ENCODE assay signal across 9 cellular contexts in genomic region chr2:191846787-191847620, GRCh38. TPM values are rescaled to one million over a fixed set of nuclear protein-coding genes. Genes with fewer than 3 reads are reported as not detected.
DNase-seq lines count a peak whose midpoint lies in the region; ATAC-seq, FAIRE-seq and TF ChIP-seq lines count a peak whose summit lies in the region.
"Had no signal": no experiment of that assay in that cellular context is flagged by ENCODE, and none has a peak within 500 bp of the region (broad histone marks: within the 10 kb centered on the region; RNA-seq: fewer than 3 reads in every experiment).

CAVIN2 (minus strand) TSS chr2:191847088; CDS start chr2:191846925, 163 bp downstream.

- 0 out of 2 replicates have a peak, but pooled peaks have one; percentile 17 for ATAC-seq in HCT116
- peak; percentile 89 for ATAC-seq in left ventricle myocardium superior

- 24 to 36% (median 29%) methylated on average over 16 of the region's 16 CpGs for WGBS in small intestine, 3 donors

- no peak for TF ChIP-seq POLR2A in HCT116 (IDR thresholded peaks at IDR 0.05; ENCODE audit: borderline replicate concordance, extremely low read depth, insufficient read depth, insufficient read length)

- H3K4me2 ChIP-seq in HCT116 (ENCODE audit: low read length), result no peak within 1 kb of the TSS

- H3K27ac Mint-ChIP-seq in activated CD4-positive, alpha-beta T cell treated with anti-CD3 and anti-CD28 coated beads, Interleukin-2, amount 10 ng/mL, durations not matched to agents 24 days and 14 days, result no peak within 1 kb of the TSS

- TF ChIP-seq RAD21 in HCT116 (IDR thresholded peaks at IDR 0.05; ENCODE audit: low read depth), result no peak

- RAD21 ChIA-PET in HCT116 (lab: Charles Lee; ENCODE audit: low non-redundant PET in 1 of 2, low total read pairs in 2 of 2, uncharacterized antibody in 2 of 2, unreplicated experiment in 2 of 2), result no interaction called here

- peak; percentile 59 for DNase-seq in AG09319 (ENCODE audit: extremely low read depth, low read depth)
- DNase-seq in HCT116 (ENCODE audit: low read depth, low spot score), result no peak
- peak; percentile 87 for DNase-seq in adipocyte (ENCODE audit: low read depth)
- DNase-seq in left ventricle myocardium superior, result peak; percentile 71
- peak; percentile 27 for DNase-seq in small intestine
- no peak for DNase-seq in activated CD4-positive, alpha-beta T cell treated with anti-CD3 and anti-CD28 coated beads, Interleukin-2, amount 10 ng/mL, durations not matched to agents 24 days and 14 days
- DNase-seq in NCI-H1048 (lab: John Stamatoyannopoulos, UW), result no peak
- no peak for DNase-seq in KG1 (lab: John Stamatoyannopoulos, UW)
- DNase-seq: activated T-cell treated with anti-CD3 and anti-CD28 coated beads, Interleukin-2, amount 50 U/mL, for 4 hours had no signal

- CTCF ChIA-PET in HCT116 (lab: Charles Lee), result interaction anchor here (1.2 to 1.8 kb wide), 4 partner anchors 22 to 315 kb away, joined by 3 to 4 read pairs (median 4); no protein-coding TSS in a partner anchor

- no peaks in the 10 kb centered on the region for H3K79me2 ChIP-seq in HCT116 (ENCODE audit: insufficient read depth, low read length)

- TF ChIP-seq CTCF in AG09319 (IDR thresholded peaks at IDR 0.05; ENCODE audit: low read depth, low read length) (no peak; the same call in none of the 2 replicates), HCT116 (IDR thresholded peaks at IDR 0.05 in 2 of 3, conservative IDR thresholded peaks at IDR 0.05 in 1 of 3; ENCODE audit: borderline replicate concordance in 1 of 3, insufficient read depth in 1 of 3, low read depth in 2 of 3, low read length in 2 of 3) (no peak)

- intact Hi-C loops in HCT116 (cut with micrococcal nuclease) (no loop called here), left ventricle myocardium superior (cut with micrococcal nuclease) (no loop called here)
- intact Hi-C loops in activated CD4-positive, alpha-beta T cell treated with anti-CD3 and anti-CD28 coated beads, Interleukin-2, amount 10 ng/mL, durations not matched to agents 24 days and 14 days (cut with micrococcal nuclease), result no loop called here

- no peaks in the 10 kb centered on the region for H3K9me2 ChIP-seq in HCT116 (ENCODE audit: insufficient read depth)

- no peak for FAIRE-seq in small intestine (lab: Jason Lieb, UNC)

- POLR2A ChIA-PET in HCT116 (lab: Charles Lee), result no interaction called here

- H3K36me3 Mint-ChIP-seq in activated CD4-positive, alpha-beta T cell treated with anti-CD3 and anti-CD28 coated beads, Interleukin-2, amount 10 ng/mL, durations not matched to agents 24 days and 14 days (ENCODE audit: low read depth), result no peaks in the 10 kb centered on the region

- no peaks in the 10 kb centered on the region for H3K4me1 Mint-ChIP-seq in activated CD4-positive, alpha-beta T cell treated with anti-CD3 and anti-CD28 coated beads, Interleukin-2, amount 10 ng/mL, durations not matched to agents 24 days and 14 days

- H3K27me3 ChIP-seq in HCT116 (ENCODE audit: insufficient read depth, low read length), result no peaks in the 10 kb centered on the region
- no peaks in the 10 kb centered on the region for H3K27me3 ChIP-seq in adipocyte (replicated peaks; ENCODE audit: control insufficient read depth, insufficient read depth, low read length)
- no peaks in the 10 kb centered on the region for H3K27me3 ChIP-seq in small intestine (ENCODE audit: control insufficient read depth in 2 of 2, insufficient read depth in 2 of 2, low read length in 2 of 2)

- no peaks in the 10 kb centered on the region for H3K9me3 Mint-ChIP-seq in activated CD4-positive, alpha-beta T cell treated with anti-CD3 and anti-CD28 coated beads, Interleukin-2, amount 10 ng/mL, durations not matched to agents 24 days and 14 days
- H3K9me3 Mint-ChIP-seq: activated T-cell treated with anti-CD3 and anti-CD28 coated beads, Interleukin-2, amount 50 U/mL, for 4 hours had no signal

- H3K4me3 Mint-ChIP-seq in activated CD4-positive, alpha-beta T cell treated with anti-CD3 and anti-CD28 coated beads, Interleukin-2, amount 10 ng/mL, durations not matched to agents 24 days and 14 days, result no peak within 1 kb of the TSS
- H3K4me3 Mint-ChIP-seq: activated T-cell treated with anti-CD3 and anti-CD28 coated beads, Interleukin-2, amount 50 U/mL, for 4 hours had no signal

- H3K27ac ChIP-seq in HCT116 (ENCODE audit: low read depth, low read length) (no peak within 1 kb of the TSS), small intestine (ENCODE audit: low read depth in 1 of 2, low read length in 1 of 2) (peak within 1 kb of the TSS in 1 of 2 donors; percentile 86)

- H3K36me3 ChIP-seq in HCT116 (ENCODE audit: control insufficient read depth in 1 of 2, insufficient read depth in 2 of 2, low read length in 2 of 2) (no peaks in the 10 kb centered on the region), adipocyte (ENCODE audit: control insufficient read depth, insufficient read depth, low read length, severe bottlenecking) (no peaks in the 10 kb centered on the region), small intestine (ENCODE audit: control insufficient read depth in 2 of 2, insufficient read depth in 2 of 2, low read length in 2 of 2) (no peaks in the 10 kb centered on the region)

- no peak within 1 kb of the TSS for H3K9ac ChIP-seq in HCT116 (ENCODE audit: low read length)
- H3K9ac ChIP-seq in adipocyte (ENCODE audit: low read length), result peak within 1 kb of the TSS; percentile 60

- H2AFZ ChIP-seq in HCT116 (ENCODE audit: low read depth, low read length, poor library complexity, severe bottlenecking), result no peak within 1 kb of the TSS

- no TSS peak for BruUV-seq in HCT116 (replicated peaks; lab: Mats Ljungman, UMichigan)

- H3K4me1 ChIP-seq in HCT116 (ENCODE audit: control insufficient read depth in 1 of 2, insufficient read depth in 2 of 2, low read length in 2 of 2) (peaks cover 0 to 5% of the 10 kb centered on the region in 2 experiments; a peak in 1 of 4 replicates), adipocyte (ENCODE audit: control insufficient read depth, insufficient read depth, low read length) (peaks cover 40% of the 10 kb centered on the region), small intestine (ENCODE audit: control insufficient read depth in 2 of 2, insufficient read depth in 1 of 2, low read depth in 1 of 2, low read length in 1 of 2) (no peaks in the 10 kb centered on the region)

- no peaks in the 10 kb centered on the region for H4K20me1 ChIP-seq in HCT116 (ENCODE audit: insufficient read depth)

- H3K4me3 ChIP-seq in HCT116 (replicated peaks in 1 of 2; ENCODE audit: low read depth in 1 of 2, low read length in 2 of 2) (no peak within 1 kb of the TSS), adipocyte (ENCODE audit: low read length) (peak within 1 kb of the TSS; percentile 71), small intestine (ENCODE audit: low read depth in 1 of 2, low read length in 2 of 2) (peak within 1 kb of the TSS in 1 of 2 donors; percentile 4)

- no peaks in the 10 kb centered on the region for H3K9me3 ChIP-seq in HCT116 (ENCODE audit: control insufficient read depth in 1 of 2, insufficient read depth in 1 of 2, low read depth in 1 of 2, low read length in 2 of 2)
- H3K9me3 ChIP-seq in adipocyte (ENCODE audit: control insufficient read depth, low read length), result no peaks in the 10 kb centered on the region
- H3K9me3 ChIP-seq in small intestine (ENCODE audit: control insufficient read depth, low read depth), result no peaks in the 10 kb centered on the region

- peaks cover 60% of the 10 kb centered on the region for H3K27me3 Mint-ChIP-seq in activated CD4-positive, alpha-beta T cell treated with anti-CD3 and anti-CD28 coated beads, Interleukin-2, amount 10 ng/mL, durations not matched to agents 24 days and 14 days

TF ChIP-seq in HCT116, 20 proteins besides CTCF, POLR2A, EP300 and RAD21:
- no peak for TF ChIP-seq CBX3 (IDR thresholded peaks at IDR 0.05; ENCODE audit: low read depth)
- no peak for TF ChIP-seq EZH2 (IDR thresholded peaks at IDR 0.05)
- TF ChIP-seq ZBTB33 (IDR thresholded peaks at IDR 0.05; ENCODE audit: extremely low read depth, insufficient replicate concordance, low read length), result no peak
- no peak for TF ChIP-seq EZH2phosphoT487 (IDR thresholded peaks at IDR 0.05; ENCODE audit: borderline replicate concordance)
- TF ChIP-seq ZNF274 (IDR thresholded peaks at IDR 0.05; ENCODE audit: low read depth, low read length), result no peak
- no peak for TF ChIP-seq POLR2AphosphoS5 (IDR thresholded peaks at IDR 0.05; ENCODE audit: low read depth, low read length)

RNA-seq across cellular contexts. Expression of gene CAVIN2, which starts in this region (rescaled TPM):
- total RNA-seq in HCT116 (2021; ENCODE audit: unreplicated experiment), result 0.27 TPM
- 0.12 and 0.27 TPM in 2 replicates for polyA plus RNA-seq in HCT116 (2012)
- total RNA-seq in left ventricle myocardium superior, result 119 TPM
- 10 to 100 TPM in 1 of 3 donors, 1 to 10 TPM in 1, under 1 TPM in 1; 0.89 to 29.8 (median 8.1) TPM for polyA plus RNA-seq in small intestine
- not detected in 2 replicates for total RNA-seq in activated CD4-positive, alpha-beta T cell treated with anti-CD3 and anti-CD28 coated beads, Interleukin-2, amount 10 ng/mL, durations not matched to agents 24 days and 14 days

Comparison
In these comparisons a context has a peak if more than half of its experiments do, and no peak if none do; other contexts are left out.
1. RNA of gene CAVIN2 (total RNA-seq): 119 TPM in left ventricle myocardium superior (single experiment); 0.27 TPM in HCT116 (single experiment) and not detected in activated CD4-positive, alpha-beta T cell treated with anti-CD3 and anti-CD28 coated beads, Interleukin-2, amount 10 ng/mL, durations not matched to agents 24 days and 14 days; every median in the first group is over 10 times any median in the second.
2. Peak in ATAC-seq in HCT116; RNA of the gene not detected or under 1 TPM.
3. DNase-seq: peak in AG09319 (single experiment), adipocyte (single experiment), left ventricle myocardium superior (single experiment) and small intestine (single experiment); none in HCT116 (single experiment), activated CD4-positive, alpha-beta T cell treated with anti-CD3 and anti-CD28 coated beads, Interleukin-2, amount 10 ng/mL, durations not matched to agents 24 days and 14 days (single experiment), NCI-H1048 (single experiment) and KG1 (single experiment).